In genomic region chr7:4689668-4690067, GRCh38 we compare ENCODE assay signal across 1 cellular context.
TF ChIP-seq lines count a peak whose summit lies in the region.

No MANE protein-coding gene starts in this region.

TF ChIP-seq in GM12878, 131 proteins besides CTCF, POLR2A, EP300 and RAD21 (continued from another document):
- no peak for TF ChIP-seq PBX3 (IDR thresholded peaks at IDR 0.05; ENCODE audit: insufficient replicate concordance, low read depth, low read length)
- no peak for TF ChIP-seq ZZZ3 (IDR thresholded peaks at IDR 0.05; ENCODE audit: control insufficient read depth, insufficient read length, low read depth)
- 0 out of 2 replicates have a peak, but pooled peaks have one; percentile 51 for TF ChIP-seq CREB1 (IDR thresholded peaks at IDR 0.05; ENCODE audit: low read depth)
